Comparison of ENCODE assay signal across 8 cellular contexts in the genomic region with DNA sequence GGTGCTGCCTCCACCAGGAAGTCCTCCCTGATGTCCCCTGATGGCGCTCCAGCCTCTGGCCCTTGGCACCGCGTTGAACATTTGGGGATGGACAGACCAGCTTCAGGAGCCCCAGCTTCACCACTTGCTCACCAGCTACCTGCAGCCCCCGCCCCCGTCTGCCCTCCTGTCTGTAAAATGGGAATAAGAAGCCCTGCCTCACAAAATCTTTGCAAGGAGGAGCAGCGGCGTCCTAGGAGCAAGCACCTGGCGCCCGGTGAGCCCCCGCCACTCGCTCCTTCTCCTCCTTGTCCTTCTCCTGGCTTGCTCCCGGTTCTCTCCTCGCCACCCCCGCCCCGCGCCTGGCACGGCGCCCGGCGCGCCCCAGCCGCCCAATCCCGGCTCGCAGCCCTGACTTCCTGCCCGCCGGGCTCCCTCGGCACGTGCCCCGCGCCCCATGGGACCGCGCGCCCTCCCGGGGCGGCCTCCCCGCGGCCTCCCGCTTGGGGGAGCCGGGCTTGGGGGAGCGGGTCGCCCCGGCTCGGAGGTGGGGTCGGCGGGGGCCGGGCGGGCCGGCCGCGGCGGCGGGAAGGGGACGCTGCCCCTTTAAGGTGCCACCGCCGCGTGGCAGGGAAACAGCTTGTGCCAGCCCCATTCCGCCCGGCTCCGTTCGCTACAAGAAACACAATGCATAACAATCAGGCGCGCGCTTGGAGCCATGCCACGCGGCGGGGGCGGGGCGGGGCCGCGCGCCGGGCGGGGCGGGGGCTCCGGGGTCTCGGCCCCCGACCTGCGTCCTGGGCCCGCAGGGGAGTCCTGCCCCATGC. TPM values are rescaled to one million over a fixed set of nuclear protein-coding genes. Genes with fewer than 3 reads are reported as not detected.
DNase-seq lines count a peak whose midpoint lies in the region; ATAC-seq and TF ChIP-seq lines count a peak whose summit lies in the region.

No MANE protein-coding gene starts in this region.

- DNase-seq in EH (ENCODE audit: low read depth), result peak; percentile 65
- DNase-seq in NCI-H1092 treated with DMSO at 0.1 percent for 48 hours (lab: John Stamatoyannopoulos, UW), result peak; percentile 80
- peak; percentile 17 for DNase-seq in T-helper 22 cell (ENCODE audit: low read depth)
- no peak for DNase-seq in astrocyte of the cerebellum (ENCODE audit: low read depth)
- DNase-seq in smooth muscle cell (lab: John Stamatoyannopoulos, UW; ENCODE audit: unreplicated experiment), result peak; percentile 22

- H3K4me1 ChIP-seq in smooth muscle cell (ENCODE audit: low read depth), result no peaks in the 10 kb centered on the region

- no peak overlapping the region for H3K27ac ChIP-seq in smooth muscle cell (ENCODE audit: low read depth)

- no peak overlapping the region for H2AFZ ChIP-seq in smooth muscle cell (ENCODE audit: low read depth)

- H3K9ac ChIP-seq in smooth muscle cell (ENCODE audit: low read depth), result no peak overlapping the region

- H3K4me3 ChIP-seq in astrocyte of the cerebellum (ENCODE audit: low read depth, low read length) (peak overlapping the region; percentile 45), iPS-11a (ENCODE audit: low read depth, low read length) (peak overlapping the region; percentile 17), smooth muscle cell (peak overlapping the region; percentile 69)

- H3K27me3 ChIP-seq in smooth muscle cell (ENCODE audit: low read depth), result peaks cover 71% of the 10 kb centered on the region

- no peaks in the 10 kb centered on the region for H4K20me1 ChIP-seq in smooth muscle cell (ENCODE audit: low read depth)

- H3K36me3 ChIP-seq in smooth muscle cell (ENCODE audit: low read depth), result no peaks in the 10 kb centered on the region

- in situ Hi-C loops in astrocyte of the cerebellum (cut with HindIII; ENCODE audit: low sequenced_read_pairs), result no loop called here

- ATAC-seq in HG03439 (IDR thresholded peaks at IDR 0.05; ENCODE audit: unreplicated experiment) (no peak), HG02798 (IDR thresholded peaks at IDR 0.05; ENCODE audit: poor library complexity, unreplicated experiment) (no peak)

- H3F3A ChIP-seq in smooth muscle cell (ENCODE audit: low read depth), result peaks cover 3% of the 10 kb centered on the region

- WGBS in smooth muscle cell (ENCODE audit: low lambda C conversion rate), result 3% methylated on average over 32 of the region's 79 CpGs

- TF ChIP-seq CTCF in astrocyte of the cerebellum (IDR thresholded peaks at IDR 0.05; ENCODE audit: low read depth, low read length, missing control alignments) (no peak), smooth muscle cell (IDR thresholded peaks at IDR 0.05; ENCODE audit: borderline replicate concordance, insufficient read depth, poor library complexity, severe bottlenecking) (no peak)

- H3K4me2 ChIP-seq in smooth muscle cell, result peak overlapping the region; percentile 100

- H3K9me3 ChIP-seq in smooth muscle cell (replicated peaks; ENCODE audit: low read depth), result no peaks in the 10 kb centered on the region

- no peaks in the 10 kb centered on the region for H3K79me2 ChIP-seq in smooth muscle cell (ENCODE audit: low read depth)

RNA-seq across cellular contexts. Expression of gene PPP1R1B, which starts 9.1 kb away (rescaled TPM):
- total RNA-seq in smooth muscle cell, result 1.7 TPM in 1 of 2 replicates, not detected in the other
- not detected in 2 replicates for polyA plus RNA-seq in smooth muscle cell

RNA-seq across cellular contexts. Expression of gene NEUROD2, which starts 9.9 kb away (rescaled TPM):
- not detected in 2 replicates for total RNA-seq in smooth muscle cell
- 0.19 and 0.25 TPM in 2 replicates for polyA plus RNA-seq in smooth muscle cell

RNA-seq across cellular contexts. Expression of gene STARD3, which starts 19.3 kb away (rescaled TPM):
- total RNA-seq in smooth muscle cell, result 33.7 and 37.5 TPM in 2 replicates
- 53.3 and 61.8 TPM in 2 replicates for polyA plus RNA-seq in smooth muscle cell

RNA-seq across cellular contexts. Expression of gene TCAP, which starts 47.5 kb away (rescaled TPM):
- 1.1 TPM in 1 of 2 replicates, not detected in the other for total RNA-seq in smooth muscle cell
- 0.41 and 0.69 TPM in 2 replicates for polyA plus RNA-seq in smooth muscle cell

RNA-seq across cellular contexts. Expression of gene PNMT, which starts 50.6 kb away (rescaled TPM):
- not detected in 2 replicates for total RNA-seq in smooth muscle cell
- 0.23 and 1.3 TPM in 2 replicates for polyA plus RNA-seq in smooth muscle cell

Comparison
In these comparisons a context has a peak if more than half of its experiments do, and no peak if none do; other contexts are left out.
1. H3K4me3 ChIP-seq: peak in every context shown above with its lines; median percentile 69 in smooth muscle cell; 45 in astrocyte of the cerebellum; 17 in iPS-11a.